In genomic region chr3:6860911-6861330, GRCh38 we compare ENCODE assay signal across 13 cellular contexts. TPM values are rescaled to one million over a fixed set of nuclear protein-coding genes. Genes with fewer than 3 reads are reported as not detected.
DNase-seq lines count a peak whose midpoint lies in the region; ATAC-seq and TF ChIP-seq lines count a peak whose summit lies in the region.
"Had no signal": no experiment of that assay in that cellular context is flagged by ENCODE, and none has a peak within 500 bp of the region (broad histone marks: within the 10 kb centered on the region; RNA-seq: fewer than 3 reads in every experiment).

Gene GRM7 (plus strand): TSS chr3:6861115.

- intact Hi-C loops in ascending aorta (cut with DNase I) = no loop called here
- intact Hi-C loops in psoas muscle (cut with DNase I) = no loop called here

- H3K4me3 ChIP-seq in HUES6 (ENCODE audit: low read depth, low read length) = peak within 1 kb of the TSS; percentile 70
- H3K4me3 ChIP-seq in ascending aorta = peak within 1 kb of the TSS; percentile 48 to 62
- peak within 1 kb of the TSS; percentile 73 for H3K4me3 ChIP-seq in iPS-15b (ENCODE audit: low read depth, low read length)
- peak within 1 kb of the TSS; percentile 38 for H3K4me3 ChIP-seq in psoas muscle

- TF ChIP-seq CTCF in ascending aorta (IDR thresholded peaks at IDR 0.05) (no peak), psoas muscle (IDR thresholded peaks at IDR 0.05) (no peak)

- DNase-seq in ascending aorta (ENCODE audit: low spot score in 2 of 2) = peak in 1 of 2 donors; percentile 73
- no peak for DNase-seq in psoas muscle
- DNase-seq in activated CD4-positive, CD25-positive, alpha-beta regulatory T cell treated with anti-CD3 and anti-CD28 coated beads, Interleukin-2, amount 50 U/mL, for 72 hours = no peak
- no peak for DNase-seq in T-helper 9 cell
- DNase-seq: activated B cell treated with CpG ODN at 0.5 μM for 24 hours; NCI-H446; stimulated activated CD4-positive, alpha-beta T cell treated with anti-CD3 and anti-CD28 coated beads, Interleukin-4, amount 100 ng/mL, for 24 hours had no signal

- H3K9me3 ChIP-seq in HUES6 (ENCODE audit: control insufficient read depth, insufficient read depth, low read depth, low read length) (no peaks in the 10 kb centered on the region), ascending aorta (no peaks in the 10 kb centered on the region), iPS-15b (ENCODE audit: control insufficient read depth, insufficient read depth, low read length) (no peaks in the 10 kb centered on the region), psoas muscle (no peaks in the 10 kb centered on the region)

- H3K27me3 ChIP-seq in HUES6 (ENCODE audit: control insufficient read depth, insufficient read depth, low read length) (peaks cover 98% of the 10 kb centered on the region), ascending aorta (peaks cover 5% of the 10 kb centered on the region), iPS-15b (ENCODE audit: control insufficient read depth, insufficient read depth, low read length) (peaks cover 87% of the 10 kb centered on the region), psoas muscle (ENCODE audit: insufficient read depth in 3 of 3, low read length in 2 of 3) (peaks cover 4 to 35% (median 6%) of the 10 kb centered on the region in 3 donors)

- WGBS in psoas muscle, 3 donors = 0 to 3% (median 1%) methylated on average over 23 to 33 of the region's 33 CpGs

- H3K9ac ChIP-seq in HUES6 (ENCODE audit: low read length) (no peak within 1 kb of the TSS), iPS-15b (ENCODE audit: low read depth, low read length) (no peak within 1 kb of the TSS)

- H3K4me1 ChIP-seq in HUES6 (ENCODE audit: control insufficient read depth, insufficient read depth, low read length) = peaks cover 10% of the 10 kb centered on the region
- peaks cover 3 to 4% of the 10 kb centered on the region in 2 donors for H3K4me1 ChIP-seq in ascending aorta
- peaks cover 4% of the 10 kb centered on the region for H3K4me1 ChIP-seq in iPS-15b (ENCODE audit: control insufficient read depth, insufficient read depth, low read length)
- H3K4me1 ChIP-seq in psoas muscle = no peaks in the 10 kb centered on the region

- no peak within 1 kb of the TSS for H3K27ac ChIP-seq in HUES6 (ENCODE audit: low read depth, low read length)
- no peak within 1 kb of the TSS for H3K27ac ChIP-seq in ascending aorta
- H3K27ac ChIP-seq in psoas muscle = no peak within 1 kb of the TSS

- H3K36me3 ChIP-seq in HUES6 (ENCODE audit: control insufficient read depth, insufficient read depth, low read length) = no peaks in the 10 kb centered on the region
- no peaks in the 10 kb centered on the region for H3K36me3 ChIP-seq in ascending aorta
- no peaks in the 10 kb centered on the region for H3K36me3 ChIP-seq in iPS-15b (ENCODE audit: control insufficient read depth, insufficient read depth, low read length)
- no peaks in the 10 kb centered on the region for H3K36me3 ChIP-seq in psoas muscle (ENCODE audit: insufficient read depth in 1 of 2, low read depth in 1 of 2)

- peak in 1 of 4 donors; percentile 47 for ATAC-seq in psoas muscle
- ATAC-seq in GM18519 (IDR thresholded peaks at IDR 0.05; ENCODE audit: low FRiP score, unreplicated experiment) = no peak
- no peak for ATAC-seq in GM21717 (IDR thresholded peaks at IDR 0.05; ENCODE audit: unreplicated experiment)

RNA-seq across cellular contexts. Expression of gene GRM7, which starts in this region (rescaled TPM):
- 4.8 TPM for total RNA-seq in ascending aorta
- not detected for total RNA-seq in psoas muscle
- under 1 TPM in 1 of 3 donors, not detected in 2; 0.01 TPM for polyA plus RNA-seq in psoas muscle
- total RNA-seq: activated B cell treated with CpG ODN at 0.5 μM for 24 hours, Daoy had no signal
- polyA plus RNA-seq: keratinocyte had no signal
